ENCODE assay signal across 9 cellular contexts in the genomic region with DNA sequence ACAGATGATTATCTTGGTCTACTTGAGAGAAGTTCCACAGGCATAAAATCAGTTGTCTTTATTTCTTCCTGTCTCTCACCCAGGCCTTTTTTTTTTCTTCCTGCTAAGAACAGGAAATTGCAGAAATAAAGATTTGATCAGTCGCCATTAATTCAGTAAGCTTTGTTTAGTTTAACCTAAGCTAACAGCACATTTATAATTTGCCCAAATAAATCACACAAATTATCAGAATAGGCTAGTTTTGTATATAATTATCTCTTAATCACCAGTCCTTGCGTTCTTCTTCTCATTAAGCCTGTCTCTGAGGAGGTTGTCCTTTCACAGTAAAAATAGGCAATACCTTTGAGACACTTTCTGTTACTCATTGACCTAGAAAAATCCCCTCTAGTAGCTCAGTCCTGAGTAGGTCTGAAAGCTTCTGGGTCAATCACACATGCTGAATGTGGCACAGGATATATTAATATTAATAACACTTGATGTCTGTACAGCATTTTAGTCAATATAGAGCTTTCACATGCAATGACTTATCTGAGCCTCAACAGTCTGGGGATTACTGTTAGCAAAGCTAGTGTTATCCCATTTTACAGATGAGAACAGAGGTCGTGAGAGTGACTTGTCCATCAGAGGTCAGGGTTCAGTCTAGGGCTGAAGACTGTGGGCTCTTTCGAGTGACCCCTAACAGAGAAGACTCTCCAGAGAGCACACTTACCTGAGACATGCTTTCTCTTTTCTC. TPM values are rescaled to one million over a fixed set of nuclear protein-coding genes. Genes with fewer than 3 reads are reported as not detected.
DNase-seq lines count a peak whose midpoint lies in the region; ATAC-seq and TF ChIP-seq lines count a peak whose summit lies in the region.
"Had no signal": no experiment of that assay in that cellular context is flagged by ENCODE, and none has a peak within 500 bp of the region (broad histone marks: within the 10 kb centered on the region; RNA-seq: fewer than 3 reads in every experiment).

No MANE protein-coding gene starts in this region.

- peaks cover 33% of the 10 kb centered on the region for H3K36me3 Mint-ChIP-seq in activated CD4-positive, alpha-beta memory T cell treated with anti-CD3 and anti-CD28 coated beads, Interleukin-2, amount 10 ng/mL, durations not matched to agents 7 days and 5 days (ENCODE audit: low read depth)

- no peak overlapping the region; the same call in 1 of the 2 replicates for H3K9ac ChIP-seq in BLaER1

- H3K4me1 Mint-ChIP-seq in activated CD4-positive, alpha-beta memory T cell treated with anti-CD3 and anti-CD28 coated beads, Interleukin-2, amount 10 ng/mL, durations not matched to agents 7 days and 5 days: peaks cover 83% of the 10 kb centered on the region

- POLR2A ChIA-PET in activated CD4-positive, alpha-beta memory T cell treated with anti-CD3 and anti-CD28 coated beads, Interleukin-2, amount 10 ng/mL, durations not matched to agents 7 days and 5 days (lab: Charles Lee): interaction anchor here (0.7 to 6.3 kb wide), 17 partner anchors 8 to 622 kb away, joined by 3 to 124 read pairs (median 17); partner anchors contain the start of gene STK17B
- POLR2A ChIA-PET in RWPE1 (lab: Yijun Ruan, JAX; ENCODE audit: low non-redundant PET): no interaction called here

- H3K4me1 ChIP-seq in BLaER1: peaks cover 54% of the 10 kb centered on the region
- H3K4me1 ChIP-seq in ovary (ENCODE audit: insufficient read depth): no peaks in the 10 kb centered on the region

- no peak for TF ChIP-seq EP300 in ovary (IDR thresholded peaks at IDR 0.05)

- TF ChIP-seq CTCF in RWPE1 (conservative IDR thresholded peaks at IDR 0.05; ENCODE audit: low read depth) (no peak), ovary (IDR thresholded peaks at IDR 0.05) (no peak)

- TF ChIP-seq POLR2A in ovary (IDR thresholded peaks at IDR 0.05): no peak

- no peaks in the 10 kb centered on the region for H3K27me3 ChIP-seq in BLaER1
- no peaks in the 10 kb centered on the region for H3K27me3 ChIP-seq in ovary

- H3K27ac ChIP-seq in BLaER1 (peak overlapping the region; percentile 54), RWPE1 (no peak overlapping the region), ovary (no peak overlapping the region)

- peak overlapping the region; percentile 98 for H3K27ac Mint-ChIP-seq in activated CD4-positive, alpha-beta memory T cell treated with anti-CD3 and anti-CD28 coated beads, Interleukin-2, amount 10 ng/mL, durations not matched to agents 7 days and 5 days

- peaks cover 9% of the 10 kb centered on the region for H3K9me3 Mint-ChIP-seq in activated CD4-positive, alpha-beta memory T cell treated with anti-CD3 and anti-CD28 coated beads, Interleukin-2, amount 10 ng/mL, durations not matched to agents 7 days and 5 days

- DNase-seq in activated CD4-positive, alpha-beta memory T cell treated with anti-CD3 and anti-CD28 coated beads, Interleukin-2, amount 10 ng/mL, durations not matched to agents 7 days and 5 days: no peak
- DNase-seq in cerebellar nuclear complex (lab: John Stamatoyannopoulos, UW) (no peak), RWPE1 (ENCODE audit: low spot score) (no peak), ovary (no peak), sciatic nerve (ENCODE audit: low spot score) (no peak)
- DNase-seq: NCI-H2029 treated with DMSO at 0.1 percent for 48 hours had no signal

- peaks cover 3% of the 10 kb centered on the region; the same call in 1 of the 2 replicates for H3K9me3 ChIP-seq in BLaER1
- no peaks in the 10 kb centered on the region for H3K9me3 ChIP-seq in ovary

- CTCF ChIA-PET in activated CD4-positive, alpha-beta memory T cell treated with anti-CD3 and anti-CD28 coated beads, Interleukin-2, amount 10 ng/mL, durations not matched to agents 7 days and 5 days (lab: Charles Lee): interaction anchor here (0.7 to 1.9 kb wide), 13 partner anchors 11 to 94 kb away, joined by 3 to 9 read pairs (median 4); partner anchors contain the start of gene STK17B
- CTCF ChIA-PET in RWPE1 (lab: Yijun Ruan, JAX): no interaction called here

- H3K36me3 ChIP-seq in BLaER1: no peaks in the 10 kb centered on the region
- H3K36me3 ChIP-seq in ovary: no peaks in the 10 kb centered on the region

- H3K4me3 ChIP-seq in BLaER1 (no peak overlapping the region), ovary (no peak overlapping the region)

- 75 to 80% (median 77%) methylated on average over 4 of the region's 4 CpGs for WGBS in ovary, 3 donors

- ATAC-seq in GM19324 (IDR thresholded peaks at IDR 0.05; ENCODE audit: low FRiP score, unreplicated experiment) (peak; percentile 92), HG03095 (IDR thresholded peaks at IDR 0.05; ENCODE audit: unreplicated experiment) (peak; percentile 85), sciatic nerve (no peak)

- H4K20me1 ChIP-seq in BLaER1: no peaks in the 10 kb centered on the region

- H3K4me2 ChIP-seq in BLaER1: peak overlapping the region; percentile 44

- intact Hi-C loops in ovary (cut with DNase I): no loop called here
- intact Hi-C loops in sciatic nerve (cut with DNase I): no loop called here

- H3K27me3 Mint-ChIP-seq in activated CD4-positive, alpha-beta memory T cell treated with anti-CD3 and anti-CD28 coated beads, Interleukin-2, amount 10 ng/mL, durations not matched to agents 7 days and 5 days: no peaks in the 10 kb centered on the region

- peak overlapping the region; percentile 75 for H3K4me3 Mint-ChIP-seq in activated CD4-positive, alpha-beta memory T cell treated with anti-CD3 and anti-CD28 coated beads, Interleukin-2, amount 10 ng/mL, durations not matched to agents 7 days and 5 days

RNA-seq across cellular contexts. Expression of gene STK17B, which starts 11.2 kb away (rescaled TPM):
- total RNA-seq in activated CD4-positive, alpha-beta memory T cell treated with anti-CD3 and anti-CD28 coated beads, Interleukin-2, amount 10 ng/mL, durations not matched to agents 7 days and 5 days: 100 to 1,000 TPM; 365 to 367 TPM
- total RNA-seq in ovary (10 to 100 TPM in 1 of 7 donors, 1 to 10 TPM in 6; 3.0 to 11.6 (median 4.9) TPM), sciatic nerve (32.6 TPM)
- polyA plus RNA-seq in ovary: 10 to 100 TPM in 1 of 2 donors, 1 to 10 TPM in 1; 1.7 to 28.4 TPM

Comparison
In these comparisons a context has a peak if more than half of its experiments do, and no peak if none do; other contexts are left out.
1. RNA of gene STK17B, which starts 11.2 kb away (total RNA-seq): 365 to 367 TPM in activated CD4-positive, alpha-beta memory T cell treated with anti-CD3 and anti-CD28 coated beads, Interleukin-2, amount 10 ng/mL, durations not matched to agents 7 days and 5 days; 32.6 TPM in sciatic nerve (single experiment) and 3.0 to 11.6 TPM in ovary; every median in the first group is over 10 times any median in the second.